8 cellular contexts compared by ENCODE assay signal in genomic region chr12:120249875-120250795, GRCh38. TPM values are rescaled to one million over a fixed set of nuclear protein-coding genes. Genes with fewer than 3 reads are reported as not detected.
DNase-seq lines count a peak whose midpoint lies in the region; ATAC-seq and TF ChIP-seq lines count a peak whose summit lies in the region.

No MANE protein-coding gene starts in this region.

- ATAC-seq in HG03175 (IDR thresholded peaks at IDR 0.05; ENCODE audit: unreplicated experiment) = peak; percentile 45
- peak; percentile 78 to 87 (median 80) for ATAC-seq in heart left ventricle
- ATAC-seq in GM21825 (IDR thresholded peaks at IDR 0.05; ENCODE audit: unreplicated experiment) = no peak

- no peaks in the 10 kb centered on the region for H3K27me3 ChIP-seq in heart left ventricle

- DNase-seq in activated T-cell treated with anti-CD3 and anti-CD28 coated beads for 4 hours (peak; percentile 36), heart left ventricle (peak; percentile 81 to 91 (median 89)), Kasumi-1 (lab: John Stamatoyannopoulos, UW) (no peak), NCI-H1436 treated with DMSO at 0.1 percent for 48 hours (lab: John Stamatoyannopoulos, UW) (no peak), 8988T (no peak)
- peak; percentile 53 for DNase-seq in stimulated activated CD8-positive, alpha-beta memory T cell treated with anti-CD3 and anti-CD28 coated beads, Interleukin-4, amount 100 ng/mL, for 48 hours

- H3K4me1 ChIP-seq in heart left ventricle = peaks cover 6 to 99% (median 88%) of the 10 kb centered on the region in 12 donors

- TF ChIP-seq CTCF in heart left ventricle (IDR thresholded peaks at IDR 0.05) = no peak

- WGBS in heart left ventricle, 4 donors = 29 to 39% (median 32%) methylated on average over 8 of the region's 8 CpGs

- H3K27ac ChIP-seq in heart left ventricle = peak overlapping the region; percentile 69 to 97 (median 86)

- no peaks in the 10 kb centered on the region for H3K9me3 ChIP-seq in heart left ventricle

- H3K36me3 ChIP-seq in heart left ventricle = peaks cover 0 to 8% (median 2%) of the 10 kb centered on the region in 9 donors

- H3K4me3 ChIP-seq in heart left ventricle = peak overlapping the region in 11 of 12 donors; percentile 12 to 50 (median 40)

- intact Hi-C loops in heart left ventricle (cut with DNase I) = loop anchor here in 1 of 10 donors (2.0 kb wide), 1 partner anchor 15 kb away; no protein-coding TSS in a partner anchor

- no peak for TF ChIP-seq POLR2A in heart left ventricle (IDR thresholded peaks at IDR 0.05)

RNA-seq across cellular contexts. Expression of gene PXN, which starts 15.4 kb away (rescaled TPM):
- total RNA-seq in heart left ventricle = 100 to 1,000 TPM in 1 of 9 donors, 10 to 100 TPM in 8; 34.3 to 103 (median 69.9) TPM
- polyA plus RNA-seq in heart left ventricle = 10 to 100 TPM; 58.7 to 90.5 TPM

RNA-seq across cellular contexts. Expression of gene RNU4-2, which starts 41.6 kb away (rescaled TPM):
- over 10,000 TPM in 3 of 9 donors, 1,000 to 10,000 TPM in 4, not detected in 2; 3,467 to 16,563 (median 7,253) TPM for total RNA-seq in heart left ventricle
- not detected for polyA plus RNA-seq in heart left ventricle

RNA-seq across cellular contexts. Expression of gene RNU4-1, which starts 42.9 kb away (rescaled TPM):
- total RNA-seq in heart left ventricle = 1,000 to 10,000 TPM in 4 of 9 donors, 100 to 1,000 TPM in 3, not detected in 2; 376 to 4,299 (median 1,541) TPM
- not detected for polyA plus RNA-seq in heart left ventricle

RNA-seq across cellular contexts. Expression of gene RPLP0, which starts 49.2 kb away (rescaled TPM):
- 1,000 to 10,000 TPM in 3 of 9 donors, 100 to 1,000 TPM in 6; 487 to 1,330 (median 861) TPM for total RNA-seq in heart left ventricle
- 1,000 to 10,000 TPM in 1 of 2 donors, 100 to 1,000 TPM in 1; 692 to 3,248 TPM for polyA plus RNA-seq in heart left ventricle

RNA-seq across cellular contexts. Expression of gene SIRT4, which starts 52.0 kb away (rescaled TPM):
- total RNA-seq in heart left ventricle = 10 to 100 TPM in 1 of 9 donors, 1 to 10 TPM in 8; 3.2 to 10.6 (median 4.7) TPM
- 1 to 10 TPM; 3.0 to 7.4 TPM for polyA plus RNA-seq in heart left ventricle

Comparison
In these comparisons a context has a peak if more than half of its experiments do, and no peak if none do; other contexts are left out.
1. DNase-seq: peak in activated T-cell treated with anti-CD3 and anti-CD28 coated beads for 4 hours (single experiment), heart left ventricle (5 of 5) and stimulated activated CD8-positive, alpha-beta memory T cell treated with anti-CD3 and anti-CD28 coated beads, Interleukin-4, amount 100 ng/mL, for 48 hours (single experiment); none in Kasumi-1 (0 of 2), NCI-H1436 treated with DMSO at 0.1 percent for 48 hours (single experiment) and 8988T (single experiment).